ENCODE assay signal across 9 cellular contexts in genomic region chr5:69367697-69368279, GRCh38. TPM values are rescaled to one million over a fixed set of nuclear protein-coding genes. Genes with fewer than 3 reads are reported as not detected.
A peak's percentile ranks its signal among the peaks of the same experiment; 100 is the strongest.
DNase-seq lines count a peak whose midpoint lies in the region; ATAC-seq and TF ChIP-seq lines count a peak whose summit lies in the region.
"Had no signal": no experiment of that assay in that cellular context is flagged by ENCODE, and none has a peak within 500 bp of the region (broad histone marks: within the 10 kb centered on the region; RNA-seq: fewer than 3 reads in every experiment).

No MANE protein-coding gene starts in this region.

- H3K36me3 Mint-ChIP-seq in activated T-cell treated with anti-CD3 and anti-CD28 coated beads, Interleukin-2, amount 50 U/mL, for 72 hours (ENCODE audit: insufficient read depth in 2 of 2): peaks cover 14 to 31% of the 10 kb centered on the region in 2 donors
- H3K36me3 Mint-ChIP-seq in T-helper 17 cell (ENCODE audit: low read depth): peaks cover 4% of the 10 kb centered on the region

- TF ChIP-seq CTCF in fibroblast of villous mesenchyme (IDR thresholded peaks at IDR 0.05; ENCODE audit: insufficient read depth, low read depth, low read length): no peak

- H3K4me3 Mint-ChIP-seq in activated T-cell treated with anti-CD3 and anti-CD28 coated beads, Interleukin-2, amount 50 U/mL, for 72 hours: peak overlapping the region; percentile 90 to 98
- H3K4me3 Mint-ChIP-seq in T-helper 17 cell: peak overlapping the region; percentile 95
- peak overlapping the region; percentile 81 to 98 for H3K4me3 Mint-ChIP-seq in stimulated activated naive CD8-positive, alpha-beta T cell treated with anti-CD3 and anti-CD28 coated beads, Interleukin-15, amount 100 ng/mL, for 72 hours

- no peak for ATAC-seq in activated T-cell treated with anti-CD3 and anti-CD28 coated beads, Interleukin-2, amount 50 U/mL, for 72 hours (replicated peaks in 1 of 2)
- ATAC-seq in T-helper 17 cell (no peak), GM21381 (IDR thresholded peaks at IDR 0.05; ENCODE audit: unreplicated experiment) (no peak)
- ATAC-seq in stimulated activated naive CD8-positive, alpha-beta T cell treated with anti-CD3 and anti-CD28 coated beads, Interleukin-15, amount 100 ng/mL, for 72 hours: no peak
- ATAC-seq: mucosa of descending colon had no signal

- no peaks in the 10 kb centered on the region for H3K9me3 ChIP-seq in T-helper 17 cell (ENCODE audit: control insufficient read depth, low read length, poor library complexity, severe bottlenecking)
- H3K9me3 ChIP-seq: mucosa of descending colon had no signal

- peaks cover 44% of the 10 kb centered on the region for H3K4me1 Mint-ChIP-seq in activated T-cell treated with anti-CD3 and anti-CD28 coated beads, Interleukin-2, amount 50 U/mL, for 72 hours (ENCODE audit: low read depth)
- peaks cover 19% of the 10 kb centered on the region for H3K4me1 Mint-ChIP-seq in T-helper 17 cell
- peaks cover 50% of the 10 kb centered on the region for H3K4me1 Mint-ChIP-seq in stimulated activated naive CD8-positive, alpha-beta T cell treated with anti-CD3 and anti-CD28 coated beads, Interleukin-15, amount 100 ng/mL, for 72 hours

- H3K4me3 ChIP-seq in fibroblast of villous mesenchyme (ENCODE audit: low read depth, low read length): peak overlapping the region; percentile 90

- H3K9me3 Mint-ChIP-seq in activated T-cell treated with anti-CD3 and anti-CD28 coated beads, Interleukin-2, amount 50 U/mL, for 72 hours: no peaks in the 10 kb centered on the region
- H3K9me3 Mint-ChIP-seq in stimulated activated naive CD8-positive, alpha-beta T cell treated with anti-CD3 and anti-CD28 coated beads, Interleukin-15, amount 100 ng/mL, for 72 hours: no peaks in the 10 kb centered on the region

- no peak for DNase-seq in activated T-cell treated with anti-CD3 and anti-CD28 coated beads, Interleukin-2, amount 50 U/mL, for 72 hours
- DNase-seq in activated T-cell treated with anti-CD3 and anti-CD28 coated beads, Interleukin-2, amount 50 U/mL, for 48 hours: no peak
- DNase-seq in T-helper 17 cell (no peak), fibroblast of villous mesenchyme (ENCODE audit: low read depth) (no peak), mesenteric fat pad (ENCODE audit: low spot score) (no peak), 8988T (no peak)
- DNase-seq in stimulated activated naive CD8-positive, alpha-beta T cell treated with anti-CD3 and anti-CD28 coated beads, Interleukin-15, amount 100 ng/mL, for 72 hours: no peak
- DNase-seq: mucosa of descending colon had no signal

- peak overlapping the region; percentile 99 for H3K27ac Mint-ChIP-seq in activated T-cell treated with anti-CD3 and anti-CD28 coated beads, Interleukin-2, amount 50 U/mL, for 72 hours
- H3K27ac Mint-ChIP-seq in T-helper 17 cell: peak overlapping the region; percentile 95
- H3K27ac Mint-ChIP-seq in stimulated activated naive CD8-positive, alpha-beta T cell treated with anti-CD3 and anti-CD28 coated beads, Interleukin-15, amount 100 ng/mL, for 72 hours: peak overlapping the region; percentile 99 to 100

- no peaks in the 10 kb centered on the region for H3K27me3 Mint-ChIP-seq in activated T-cell treated with anti-CD3 and anti-CD28 coated beads, Interleukin-2, amount 50 U/mL, for 72 hours (ENCODE audit: low read depth)
- no peaks in the 10 kb centered on the region for H3K27me3 Mint-ChIP-seq in T-helper 17 cell
- H3K27me3 Mint-ChIP-seq in stimulated activated naive CD8-positive, alpha-beta T cell treated with anti-CD3 and anti-CD28 coated beads, Interleukin-15, amount 100 ng/mL, for 72 hours: no peaks in the 10 kb centered on the region

RNA-seq across cellular contexts. Expression of gene AK6, which starts 1.5 kb away (rescaled TPM):
- 10 to 100 TPM; 56.9 to 64.4 TPM for total RNA-seq in activated T-cell treated with anti-CD3 and anti-CD28 coated beads, Interleukin-2, amount 50 U/mL, for 72 hours
- total RNA-seq in T-helper 17 cell (10 to 100 TPM in 1 of 2 donors, 1 to 10 TPM in 1; 8.8 to 12.6 TPM), fibroblast of villous mesenchyme (23.8 and 32.8 TPM in 2 replicates), mesenteric fat pad (44.9 TPM)

RNA-seq across cellular contexts. Expression of gene TAF9, which starts 1.5 kb away (rescaled TPM):
- 10 to 100 TPM; 78.4 to 85.1 TPM for total RNA-seq in activated T-cell treated with anti-CD3 and anti-CD28 coated beads, Interleukin-2, amount 50 U/mL, for 72 hours
- total RNA-seq in T-helper 17 cell: 10 to 100 TPM; 44.3 to 45.5 TPM
- total RNA-seq in fibroblast of villous mesenchyme: 66.4 and 94.6 TPM in 2 replicates
- 62.1 TPM for total RNA-seq in mesenteric fat pad

RNA-seq across cellular contexts. Expression of gene RAD17, which starts 1.8 kb away (rescaled TPM):
- 10 to 100 TPM; 33.2 to 37.4 TPM for total RNA-seq in activated T-cell treated with anti-CD3 and anti-CD28 coated beads, Interleukin-2, amount 50 U/mL, for 72 hours
- total RNA-seq in T-helper 17 cell (10 to 100 TPM; 19.9 TPM), fibroblast of villous mesenchyme (21.3 and 27.2 TPM in 2 replicates), mesenteric fat pad (18.4 TPM)

RNA-seq across cellular contexts. Expression of gene CCDC125, which starts 35.2 kb away (rescaled TPM):
- total RNA-seq in activated T-cell treated with anti-CD3 and anti-CD28 coated beads, Interleukin-2, amount 50 U/mL, for 72 hours: 10 to 100 TPM; 10.6 to 12.6 TPM
- 1 to 10 TPM; 3.4 to 5.3 TPM for total RNA-seq in T-helper 17 cell
- 6.1 and 7.8 TPM in 2 replicates for total RNA-seq in fibroblast of villous mesenchyme
- 8.2 TPM for total RNA-seq in mesenteric fat pad

RNA-seq across cellular contexts. Expression of gene MARVELD2, which starts 47.1 kb away (rescaled TPM):
- under 1 TPM; 0.74 to 0.76 TPM for total RNA-seq in activated T-cell treated with anti-CD3 and anti-CD28 coated beads, Interleukin-2, amount 50 U/mL, for 72 hours
- total RNA-seq in T-helper 17 cell (under 1 TPM; 0.12 to 0.26 TPM), fibroblast of villous mesenchyme (2.3 and 3.9 TPM in 2 replicates), mesenteric fat pad (0.58 TPM)
